20 cellular contexts compared by ENCODE assay signal in genomic region chr13:60412909-60413616, GRCh38. TPM values are rescaled to one million over a fixed set of nuclear protein-coding genes. Genes with fewer than 3 reads are reported as not detected.
DNase-seq lines count a peak whose midpoint lies in the region; ATAC-seq, FAIRE-seq and TF ChIP-seq lines count a peak whose summit lies in the region.
"Had no signal": no experiment of that assay in that cellular context is flagged by ENCODE, and none has a peak within 500 bp of the region (broad histone marks: within the 10 kb centered on the region; RNA-seq: fewer than 3 reads in every experiment).

No MANE protein-coding gene starts in this region.

- no peak for FAIRE-seq in D721Med (lab: Jason Lieb, UNC)
- FAIRE-seq: GM12892, GM18507 had no signal

- peak; percentile 15 for DNase-seq in Right ventricle myocardium inferior (ENCODE audit: missing footprints)
- no peak for DNase-seq in left cardiac atrium
- peak; percentile 10 for DNase-seq in NCI-H69 (lab: John Stamatoyannopoulos, UW)
- DNase-seq in fibroblast of pulmonary artery (ENCODE audit: low read depth): peak; percentile 5
- DNase-seq in D721Med (ENCODE audit: insufficient read length, low spot score): no peak
- no peak for DNase-seq in activated CD8-positive, alpha-beta memory T cell treated with anti-CD3 and anti-CD28 coated beads, Interleukin-2, amount 50 U/mL, for 48 hours
- DNase-seq: Calu3; CD8-positive, alpha-beta T cell; DMS153; DMS79; GDM1; GOT3; H7; HFFc6; IMR-90 had no signal

- H3K4me3 ChIP-seq in fibroblast of pulmonary artery (replicated peaks; ENCODE audit: low read depth, low read length): no peak overlapping the region
- H3K4me3 ChIP-seq: BLaER1 treated with 17β-estradiol and CSF1 and Interleukin-3, amounts not matched to agents 10 nM and 100 nM had no signal

- intact Hi-C loops in Right ventricle myocardium inferior (cut with DNase I): no loop called here
- intact Hi-C loops in left cardiac atrium (cut with DNase I): no loop called here

- ATAC-seq in Right ventricle myocardium inferior (no peak), left cardiac atrium (no peak), GM19035 (IDR thresholded peaks at IDR 0.05; ENCODE audit: unreplicated experiment) (no peak)
- ATAC-seq: CD8-positive, alpha-beta T cell; HCT116 had no signal

- no peak for TF ChIP-seq CTCF in fibroblast of pulmonary artery (IDR thresholded peaks at IDR 0.05; ENCODE audit: low read length, missing control alignments)
- no peak for TF ChIP-seq CTCF in D721Med (IDR thresholded peaks at IDR 0.05; ENCODE audit: insufficient read depth, missing control alignments)

RNA-seq across cellular contexts. Expression of gene TDRD3, which starts 16.0 kb away (rescaled TPM):
- total RNA-seq in Right ventricle myocardium inferior (40.2 TPM), left cardiac atrium (10 to 100 TPM; 34.5 to 45.4 TPM)

Comparison
In these comparisons a context has a peak if more than half of its experiments do, and no peak if none do; other contexts are left out.
1. DNase-seq: peak in Right ventricle myocardium inferior (single experiment), NCI-H69 (single experiment) and fibroblast of pulmonary artery (single experiment); none in left cardiac atrium (single experiment), D721Med (single experiment) and activated CD8-positive, alpha-beta memory T cell treated with anti-CD3 and anti-CD28 coated beads, Interleukin-2, amount 50 U/mL, for 48 hours (single experiment).